8 cellular contexts compared by ENCODE assay signal in the genomic region with DNA sequence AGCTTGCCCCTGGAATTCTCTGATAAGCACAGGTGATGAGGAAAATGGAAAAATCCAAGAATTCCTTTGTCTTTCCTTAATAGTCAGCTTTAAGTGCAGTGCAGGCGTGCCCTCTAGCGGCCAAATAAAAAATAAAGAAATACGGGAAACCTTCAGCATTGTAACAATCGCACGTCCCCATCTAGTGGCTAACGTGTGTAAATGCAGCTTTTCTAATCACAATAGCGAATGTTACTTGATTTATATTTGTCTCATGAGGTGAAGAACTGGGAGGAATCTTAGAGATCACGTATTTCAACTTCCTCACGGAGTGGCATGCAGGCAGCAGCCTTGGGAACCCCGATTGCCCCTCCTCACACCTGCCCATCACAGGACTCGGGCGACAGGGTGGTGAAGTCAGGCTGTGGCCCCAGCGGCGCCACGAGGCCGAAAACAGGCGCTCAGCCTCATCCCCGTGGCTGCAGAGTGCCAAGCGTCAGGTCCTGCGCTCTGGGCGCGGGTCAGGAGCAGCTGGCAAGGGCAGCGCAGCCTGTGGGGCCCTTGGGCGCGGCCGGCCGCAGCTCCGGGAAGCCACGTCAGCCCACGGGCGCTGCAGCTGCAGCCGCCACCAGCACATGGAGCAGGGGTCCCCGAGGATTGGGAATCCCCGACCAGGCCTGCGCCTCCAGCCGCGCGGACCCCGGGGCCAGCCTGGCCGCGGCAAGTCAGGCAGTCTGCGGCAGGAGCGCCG. TPM values are rescaled to one million over a fixed set of nuclear protein-coding genes. Genes with fewer than 3 reads are reported as not detected.
A peak's percentile ranks its signal among the peaks of the same experiment; 100 is the strongest.
DNase-seq lines count a peak whose midpoint lies in the region; ATAC-seq and TF ChIP-seq lines count a peak whose summit lies in the region.
"Not testable (repeated sequence)": the region's sequence is repeated elsewhere in the genome, so short reads cannot be mapped to it uniquely, and the experiment has no call there.

No MANE protein-coding gene starts in this region.

- H3K27me3 Mint-ChIP-seq in activated naive CD8-positive, alpha-beta T cell treated with anti-CD3 and anti-CD28 coated beads, Interleukin-2, amount 10 ng/mL, durations not matched to agents 7 days and 5 days = peaks cover 29% of the 10 kb centered on the region
- H3K27me3 Mint-ChIP-seq in mesothelial cell of epicardium (ENCODE audit: low read depth) = peaks cover 26% of the 10 kb centered on the region

- H3K4me3 Mint-ChIP-seq in activated naive CD8-positive, alpha-beta T cell treated with anti-CD3 and anti-CD28 coated beads, Interleukin-2, amount 10 ng/mL, durations not matched to agents 7 days and 5 days = peak overlapping the region; percentile 86
- H3K4me3 Mint-ChIP-seq in mesothelial cell of epicardium = peak overlapping the region; percentile 85

- peak overlapping the region; percentile 95 for H3K27ac Mint-ChIP-seq in activated naive CD8-positive, alpha-beta T cell treated with anti-CD3 and anti-CD28 coated beads, Interleukin-2, amount 10 ng/mL, durations not matched to agents 7 days and 5 days
- H3K27ac Mint-ChIP-seq in mesothelial cell of epicardium = peak overlapping the region; percentile 95

- DNase-seq in AG09319 (ENCODE audit: extremely low read depth, low read depth) = not testable (repeated sequence)
- DNase-seq in T-helper 1 cell (peak; percentile 13 to 58 (median 46)), fibroblast of the aortic adventitia (ENCODE audit: low read depth) (peak; percentile 54), mesothelial cell of epicardium (ENCODE audit: low spot score in 2 of 2, unreplicated experiment in 2 of 2) (peak in 1 of 2 experiments; percentile 65)
- DNase-seq in activated naive CD8-positive, alpha-beta T cell treated with anti-CD3 and anti-CD28 coated beads, Interleukin-2, amount 10 ng/mL, durations not matched to agents 7 days and 5 days = peak; percentile 71
- DNase-seq in stimulated activated CD4-positive, alpha-beta T cell treated with anti-CD3 and anti-CD28 coated beads, Interleukin-2, amount 100 ng/mL, for 24 hours = peak; percentile 46 to 66

- H3K36me3 Mint-ChIP-seq in activated naive CD8-positive, alpha-beta T cell treated with anti-CD3 and anti-CD28 coated beads, Interleukin-2, amount 10 ng/mL, durations not matched to agents 7 days and 5 days; mesothelial cell of epicardium: not testable (repeated sequence)

- H3K4me3 ChIP-seq in fibroblast of the aortic adventitia (ENCODE audit: low read depth, low read length) = peak overlapping the region; percentile 73

- POLR2A ChIA-PET in activated naive CD8-positive, alpha-beta T cell treated with anti-CD3 and anti-CD28 coated beads, Interleukin-2, amount 10 ng/mL, durations not matched to agents 7 days and 5 days (lab: Charles Lee) = interaction anchor here (0.8 to 2.8 kb wide), 5 partner anchors 149 to 576 kb away, joined by 3 to 23 read pairs (median 7); a partner anchor contains a TSS

- TF ChIP-seq CTCF in AG09319 (IDR thresholded peaks at IDR 0.05; ENCODE audit: low read depth, low read length) (peak; percentile 56), fibroblast of the aortic adventitia (IDR thresholded peaks at IDR 0.05; ENCODE audit: insufficient read depth, low read length) (peak; percentile 62), mesothelial cell of epicardium (IDR thresholded peaks at IDR 0.05; ENCODE audit: unreplicated experiment) (peak; percentile 98)

- H3K9me3 Mint-ChIP-seq in activated naive CD8-positive, alpha-beta T cell treated with anti-CD3 and anti-CD28 coated beads, Interleukin-2, amount 10 ng/mL, durations not matched to agents 7 days and 5 days; mesothelial cell of epicardium: not testable (repeated sequence)

- ATAC-seq in GM18909 (IDR thresholded peaks at IDR 0.05; ENCODE audit: poor library complexity, unreplicated experiment) = peak; percentile 47
- ATAC-seq in HG03442 (IDR thresholded peaks at IDR 0.05; ENCODE audit: unreplicated experiment) = peak; percentile 40
- peak; percentile 42 for ATAC-seq in activated naive CD8-positive, alpha-beta T cell treated with anti-CD3 and anti-CD28 coated beads, Interleukin-2, amount 10 ng/mL, durations not matched to agents 7 days and 5 days (ENCODE audit: low read depth)

- not testable (repeated sequence) for H3K4me1 Mint-ChIP-seq in activated naive CD8-positive, alpha-beta T cell treated with anti-CD3 and anti-CD28 coated beads, Interleukin-2, amount 10 ng/mL, durations not matched to agents 7 days and 5 days; mesothelial cell of epicardium

RNA-seq across cellular contexts. Expression of a gene that starts 0.5 kb away (rescaled TPM):
- 10 to 100 TPM; 68.9 to 69.3 TPM for total RNA-seq in activated naive CD8-positive, alpha-beta T cell treated with anti-CD3 and anti-CD28 coated beads, Interleukin-2, amount 10 ng/mL, durations not matched to agents 7 days and 5 days
- 48.9 and 79.8 TPM in 2 replicates for total RNA-seq in fibroblast of the aortic adventitia (ENCODE audit: low replicate concordance)
- 40.9 to 45.3 TPM (median 41.0 TPM) in 3 replicates for total RNA-seq in mesothelial cell of epicardium

RNA-seq across cellular contexts. Expression of a gene that starts 17.8 kb away (rescaled TPM):
- 10 to 100 TPM; 26.9 to 31.5 TPM for total RNA-seq in activated naive CD8-positive, alpha-beta T cell treated with anti-CD3 and anti-CD28 coated beads, Interleukin-2, amount 10 ng/mL, durations not matched to agents 7 days and 5 days
- total RNA-seq in fibroblast of the aortic adventitia (ENCODE audit: low replicate concordance) = 0.90 and 2.5 TPM in 2 replicates
- 37.4 to 37.8 TPM (median 37.7 TPM) in 3 replicates for total RNA-seq in mesothelial cell of epicardium
